Comparison of ENCODE assay signal across 8 cellular contexts in the genomic region with DNA sequence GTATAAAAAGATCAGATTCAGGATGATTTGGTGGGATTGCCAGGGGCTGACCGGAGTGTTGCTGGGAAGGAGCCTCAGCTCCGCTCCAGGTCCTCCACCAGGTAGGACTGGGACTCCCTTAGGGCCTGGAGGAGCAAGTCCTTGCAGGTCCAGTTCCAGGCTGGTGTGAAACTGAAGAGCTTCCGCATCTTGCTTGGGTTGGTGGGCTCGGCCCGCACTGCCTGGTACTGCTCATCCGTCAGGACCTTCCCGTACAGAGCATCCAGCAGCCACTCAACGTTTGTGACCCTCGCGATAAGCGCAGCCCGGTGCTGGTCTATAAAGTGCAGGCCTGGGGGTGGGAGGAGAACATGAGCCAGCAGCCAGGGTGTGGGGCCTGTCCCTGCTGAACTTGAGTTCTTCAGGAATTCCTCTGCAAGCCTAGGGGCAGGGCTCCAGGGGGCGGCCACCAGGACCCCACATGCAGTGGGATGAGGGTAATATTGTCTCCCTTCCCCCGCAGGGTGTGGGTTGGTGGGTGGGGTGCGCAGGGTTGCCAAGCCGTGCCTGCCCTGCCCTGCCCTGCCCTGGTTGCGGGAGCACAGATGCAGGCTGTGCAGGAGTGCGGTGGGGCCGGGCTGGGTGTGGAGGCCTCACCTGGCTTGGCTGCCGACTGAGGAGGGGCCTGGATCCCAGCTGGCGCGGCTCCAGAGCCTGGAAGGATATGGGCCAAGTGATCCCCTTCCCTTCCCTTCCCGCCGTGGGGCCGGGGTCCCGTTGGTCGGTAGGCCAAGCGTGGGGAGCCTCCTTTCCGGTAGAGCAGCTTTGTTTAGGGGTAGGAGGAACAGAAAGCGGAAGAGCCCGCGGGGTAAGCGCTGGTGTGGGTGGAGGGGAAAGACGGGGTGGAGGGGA. TPM values are rescaled to one million over a fixed set of nuclear protein-coding genes. Genes with fewer than 3 reads are reported as not detected.
DNase-seq lines count a peak whose midpoint lies in the region; ATAC-seq and TF ChIP-seq lines count a peak whose summit lies in the region.

No MANE protein-coding gene starts in this region.

- no peak overlapping the region for H3K27ac ChIP-seq in SU-DHL-6 (ENCODE audit: low read depth, low read length)
- H3K27ac ChIP-seq in dorsolateral prefrontal cortex, result peak overlapping the region in 16 of 59 donors; percentile 6 to 71 (median 42)
- H3K27ac ChIP-seq in lung (ENCODE audit: low read depth in 1 of 2, low read length in 1 of 2), result peak overlapping the region in 1 of 2 donors; percentile 86
- H3K27ac ChIP-seq in thoracic aorta, result peak overlapping the region in 1 of 2 donors; percentile 16

- H4K20me1 ChIP-seq in SU-DHL-6 (ENCODE audit: low read depth, low read length), result no peaks in the 10 kb centered on the region

- TF ChIP-seq CTCF in SU-DHL-6 (IDR thresholded peaks at IDR 0.05; ENCODE audit: insufficient read depth, low read length, poor library complexity, severe bottlenecking) (no peak), dorsolateral prefrontal cortex (IDR thresholded peaks at IDR 0.05 in 54 of 56, conservative IDR thresholded peaks at IDR 0.05 in 2 of 56; ENCODE audit: low read depth in 1 of 56, partially characterized antibody in 56 of 56) (no peak), lung (IDR thresholded peaks at IDR 0.05; ENCODE audit: control extremely low read depth, extremely low read depth) (no peak), thoracic aorta (IDR thresholded peaks at IDR 0.05) (no peak)

- H3F3A ChIP-seq in SU-DHL-6 (ENCODE audit: insufficient read depth), result peaks cover 38% of the 10 kb centered on the region

- H2AFZ ChIP-seq in SU-DHL-6 (ENCODE audit: low read depth, low read length, severe bottlenecking), result peak overlapping the region; percentile 45

- ATAC-seq in HG03045 (IDR thresholded peaks at IDR 0.05; ENCODE audit: unreplicated experiment) (peak; percentile 37), lung (ENCODE audit: insufficient read depth, low FRiP score) (peak; percentile 73), thoracic aorta (ENCODE audit: insufficient number of reproducible peaks, low FRiP score, low read depth) (no peak)

- H3K4me3 ChIP-seq in SU-DHL-6 (ENCODE audit: insufficient read depth, low read length, poor library complexity, severe bottlenecking) (peak overlapping the region; percentile 48), dorsolateral prefrontal cortex (peak overlapping the region; percentile 31 to 77 (median 60)), lung (peak overlapping the region; percentile 79), thoracic aorta (peak overlapping the region; percentile 74)

- H3K27me3 ChIP-seq in SU-DHL-6 (ENCODE audit: low read length), result no peaks in the 10 kb centered on the region
- no peaks in the 10 kb centered on the region for H3K27me3 ChIP-seq in dorsolateral prefrontal cortex
- H3K27me3 ChIP-seq in lung (ENCODE audit: control insufficient read depth, insufficient read depth), result no peaks in the 10 kb centered on the region
- no peaks in the 10 kb centered on the region for H3K27me3 ChIP-seq in thoracic aorta (replicated peaks; ENCODE audit: insufficient read depth)

- H3K36me3 ChIP-seq in SU-DHL-6 (ENCODE audit: low read length) (no peaks in the 10 kb centered on the region), lung (ENCODE audit: control insufficient read depth in 2 of 2, insufficient read depth in 2 of 2, low read length in 2 of 2) (peaks cover 0 to 8% of the 10 kb centered on the region in 2 donors), thoracic aorta (no peaks in the 10 kb centered on the region)

- intact Hi-C loops in dorsolateral prefrontal cortex (cut with DNase I), result no loop called here

- peak overlapping the region; percentile 61 for H3K4me2 ChIP-seq in SU-DHL-6 (ENCODE audit: low read depth, low read length, poor library complexity, severe bottlenecking)

- 15 to 16% methylated on average over 33 to 34 of the region's 34 CpGs for WGBS in lung, 2 donors

- peak overlapping the region; percentile 53 for H3K9ac ChIP-seq in SU-DHL-6 (ENCODE audit: low read length)

- H3K4me1 ChIP-seq in lung (ENCODE audit: control insufficient read depth in 2 of 2, insufficient read depth in 2 of 2, low read length in 2 of 2) (peaks cover 0 to 10% of the 10 kb centered on the region in 2 donors), thoracic aorta (ENCODE audit: control insufficient read depth in 1 of 2, low read depth in 2 of 2) (peaks cover 0 to 26% of the 10 kb centered on the region in 2 donors)

- no peaks in the 10 kb centered on the region for H3K79me2 ChIP-seq in SU-DHL-6 (ENCODE audit: insufficient read depth, low read length)

- H3K9me3 ChIP-seq in SU-DHL-6 (ENCODE audit: insufficient read depth, low read length) (no peaks in the 10 kb centered on the region), lung (ENCODE audit: control insufficient read depth in 2 of 2, insufficient read depth in 1 of 2, low read length in 1 of 2) (no peaks in the 10 kb centered on the region), thoracic aorta (no peaks in the 10 kb centered on the region)

- no peaks in the 10 kb centered on the region for H3K9me2 ChIP-seq in SU-DHL-6 (replicated peaks; ENCODE audit: insufficient read depth, low read length)

- DNase-seq in activated CD8-positive, alpha-beta memory T cell treated with anti-CD3 and anti-CD28 coated beads for 24 hours, result peak; percentile 75
- no peak for DNase-seq in activated CD8-positive, alpha-beta memory T cell treated with anti-CD3 and anti-CD28 coated beads, Interleukin-2, amount 50 U/mL, for 48 hours
- DNase-seq in dorsolateral prefrontal cortex, result peak in 1 of 10 donors; percentile 43
- peak; percentile 47 for DNase-seq in lung (ENCODE audit: low spot score)
- DNase-seq in thoracic aorta (ENCODE audit: low spot score), result no peak
- DNase-seq in LoVo (ENCODE audit: low spot score), result no peak

RNA-seq across cellular contexts. Expression of a gene that starts 0.8 kb away (rescaled TPM):
- total RNA-seq in dorsolateral prefrontal cortex, result 10 to 100 TPM in 6 of 120 experiments, 1 to 10 TPM in 114; 1.0 to 16.3 (median 4.4) TPM
- 10 to 100 TPM; 24.1 to 77.8 TPM for total RNA-seq in lung
- 100 to 1,000 TPM in 1 of 2 donors, 10 to 100 TPM in 1; 62.3 to 119 TPM for polyA plus RNA-seq in lung
- total RNA-seq in thoracic aorta, result 10 to 100 TPM; 19.2 to 23.0 TPM

RNA-seq across cellular contexts. Expression of a gene that starts 12.2 kb away (rescaled TPM):
- total RNA-seq in dorsolateral prefrontal cortex (1 to 10 TPM in 23 of 120 experiments, under 1 TPM in 97; 0.10 to 1.9 (median 0.66) TPM), lung (under 1 TPM in 1 of 2 donors, not detected in 1; 0.09 TPM), thoracic aorta (under 1 TPM in 1 of 2 donors, not detected in 1; 0.07 TPM)
- under 1 TPM; 0.02 to 0.03 TPM for polyA plus RNA-seq in lung

RNA-seq across cellular contexts. Expression of a gene that starts 15.2 kb away (rescaled TPM):
- 10 to 100 TPM in 19 of 120 experiments, 1 to 10 TPM in 96, under 1 TPM in 1, not detected in 4; 0.74 to 19.8 (median 5.1) TPM for total RNA-seq in dorsolateral prefrontal cortex
- total RNA-seq in lung, result not detected
- polyA plus RNA-seq in lung, result not detected
- not detected for total RNA-seq in thoracic aorta

RNA-seq across cellular contexts. Expression of a gene that starts 21.8 kb away (rescaled TPM):
- total RNA-seq in dorsolateral prefrontal cortex (100 to 1,000 TPM; 158 to 315 (median 238) TPM), lung (100 to 1,000 TPM; 110 to 272 TPM), thoracic aorta (100 to 1,000 TPM in 1 of 2 donors, 10 to 100 TPM in 1; 63.9 to 141 TPM)
- 100 to 1,000 TPM; 237 to 248 TPM for polyA plus RNA-seq in lung

RNA-seq across cellular contexts. Expression of a gene that starts 51.9 kb away (rescaled TPM):
- total RNA-seq in dorsolateral prefrontal cortex (1 to 10 TPM in 105 of 120 experiments, under 1 TPM in 15; 0.39 to 6.2 (median 2.1) TPM), lung (1 to 10 TPM in 1 of 2 donors, under 1 TPM in 1; 0.43 to 4.2 TPM), thoracic aorta (10 to 100 TPM in 1 of 2 donors, 1 to 10 TPM in 1; 1.3 to 14.8 TPM)
- polyA plus RNA-seq in lung, result 1 to 10 TPM; 2.6 to 3.6 TPM

Comparison
In these comparisons a context has a peak if more than half of its experiments do, and no peak if none do; other contexts are left out.
1. DNase-seq: peak in activated CD8-positive, alpha-beta memory T cell treated with anti-CD3 and anti-CD28 coated beads for 24 hours (single experiment) and lung (single experiment); none in activated CD8-positive, alpha-beta memory T cell treated with anti-CD3 and anti-CD28 coated beads, Interleukin-2, amount 50 U/mL, for 48 hours (single experiment), thoracic aorta (single experiment) and LoVo (single experiment).
2. Peak in every context shown above with its lines, with median percentiles within 50 percentile points of each other: H3K4me3 ChIP-seq.